9 cellular contexts compared by ENCODE assay signal in genomic region chr22:46587492-46588278, GRCh38. TPM values are rescaled to one million over a fixed set of nuclear protein-coding genes. Genes with fewer than 3 reads are reported as not detected.
DNase-seq lines count a peak whose midpoint lies in the region; ATAC-seq and TF ChIP-seq lines count a peak whose summit lies in the region.
"Had no signal": no experiment of that assay in that cellular context is flagged by ENCODE, and none has a peak within 500 bp of the region (broad histone marks: within the 10 kb centered on the region; RNA-seq: fewer than 3 reads in every experiment).

No MANE protein-coding gene starts in this region.

- peak in 1 of 2 donors; percentile 18 for TF ChIP-seq EP300 in tibial nerve (IDR thresholded peaks at IDR 0.05)

- WGBS in tibial nerve, 2 donors = 66 to 70% methylated on average over 19 to 21 of the region's 21 CpGs

- H3K27ac ChIP-seq in Karpas-422 (ENCODE audit: low read length) (peak overlapping the region; percentile 75), coronary artery (no peak overlapping the region), tibial nerve (peak overlapping the region in 3 of 4 donors; percentile 58 to 81 (median 72))

- H2AFZ ChIP-seq in Karpas-422 (ENCODE audit: low read length) = no peak overlapping the region

- peaks cover 5% of the 10 kb centered on the region; the same call in 1 of the 2 replicates for H4K20me1 ChIP-seq in Karpas-422 (ENCODE audit: insufficient read depth, low read depth, low read length)

- TF ChIP-seq POLR2A in tibial nerve (IDR thresholded peaks at IDR 0.05) = no peak

- POLR2A ChIA-PET in GM10248 (lab: Yijun Ruan, JAX) = no interaction called here

- H3K9me2 ChIP-seq in Karpas-422 (replicated peaks; ENCODE audit: insufficient read depth, low read length) = no peaks in the 10 kb centered on the region

- H3K9me3 ChIP-seq in Karpas-422 (ENCODE audit: low read length) (no peaks in the 10 kb centered on the region), tibial nerve (no peaks in the 10 kb centered on the region)
- H3K9me3 ChIP-seq: upper lobe of left lung had no signal

- H3K27me3 ChIP-seq in Karpas-422 (ENCODE audit: low read length) (no peaks in the 10 kb centered on the region), tibial nerve (no peaks in the 10 kb centered on the region)
- H3K27me3 ChIP-seq: upper lobe of left lung had no signal

- CTCF ChIA-PET in GM10248 (lab: Yijun Ruan, JAX) = interaction anchor here (2.0 kb wide), 1 partner anchor 24 kb away, joined by 9 read pairs; no protein-coding TSS in a partner anchor

- ATAC-seq in GM19463 (IDR thresholded peaks at IDR 0.05; ENCODE audit: unreplicated experiment) = peak; percentile 72

- H3K4me1 ChIP-seq in Karpas-422 (ENCODE audit: low read length) (peaks cover 52% of the 10 kb centered on the region), tibial nerve (peaks cover 0 to 79% (median 26%) of the 10 kb centered on the region in 4 donors)

- peak overlapping the region; percentile 70 for H3K4me2 ChIP-seq in Karpas-422 (ENCODE audit: low read depth, low read length, poor library complexity, severe bottlenecking)

- peak; percentile 85 for DNase-seq in GM10248 (ENCODE audit: extremely low spot score)
- DNase-seq in Karpas-422 = peak; percentile 94
- no peak for DNase-seq in coronary artery (ENCODE audit: low spot score)
- DNase-seq in tibial nerve (ENCODE audit: low spot score in 2 of 2) = no peak
- DNase-seq in NCI-H526 treated with DMSO at 0.1 percent for 48 hours (lab: John Stamatoyannopoulos, UW) = no peak
- DNase-seq in H4 (ENCODE audit: low spot score) = no peak
- DNase-seq in NCI-H1436 (lab: John Stamatoyannopoulos, UW) = no peak

- no peaks in the 10 kb centered on the region for H3K36me3 ChIP-seq in Karpas-422 (ENCODE audit: insufficient read depth, low read length)
- no peaks in the 10 kb centered on the region for H3K36me3 ChIP-seq in tibial nerve
- H3K36me3 ChIP-seq: upper lobe of left lung had no signal

- TF ChIP-seq CTCF in GM10248 (IDR thresholded peaks at IDR 0.05; ENCODE audit: control extremely low read depth, extremely low read depth, low read depth, missing control alignments) = no peak
- TF ChIP-seq CTCF in coronary artery (IDR thresholded peaks at IDR 0.05) = no peak
- no peak for TF ChIP-seq CTCF in tibial nerve (IDR thresholded peaks at IDR 0.05)

- peak overlapping the region; percentile 53; the same call in 1 of the 2 replicates for H3K4me3 ChIP-seq in Karpas-422 (ENCODE audit: low read length)
- H3K4me3 ChIP-seq in coronary artery = peak overlapping the region; percentile 6
- peak overlapping the region in 1 of 4 donors; percentile 4 for H3K4me3 ChIP-seq in tibial nerve
- H3K4me3 ChIP-seq: upper lobe of left lung had no signal

- no peaks in the 10 kb centered on the region for H3K79me2 ChIP-seq in Karpas-422 (ENCODE audit: low read length)

- peak overlapping the region; percentile 59 for H3K9ac ChIP-seq in Karpas-422 (ENCODE audit: low read length)

RNA-seq across cellular contexts. Expression of gene GRAMD4, which starts 32.5 kb away (rescaled TPM):
- total RNA-seq in Karpas-422 (2014; rRNA removed; shearing (Covaris generic); ENCODE audit: low replicate concordance) = 29.0 and 43.1 TPM in 2 replicates
- 100 to 1,000 TPM in 1 of 4 donors, 10 to 100 TPM in 3; 18.2 to 299 (median 54.3) TPM for total RNA-seq in tibial nerve
- 3.2 and 25.4 TPM in 2 replicates for total RNA-seq in H4 (2014; rRNA removed; shearing (Covaris generic))

RNA-seq across cellular contexts. Expression of gene CELSR1, which starts 50.3 kb away (rescaled TPM):
- total RNA-seq in Karpas-422 (2014; rRNA removed; shearing (Covaris generic); ENCODE audit: low replicate concordance) = 0.11 and 0.51 TPM in 2 replicates
- 1 to 10 TPM; 1.0 to 5.9 (median 2.6) TPM for total RNA-seq in tibial nerve
- 5.7 and 12.7 TPM in 2 replicates for total RNA-seq in H4 (2014; rRNA removed; shearing (Covaris generic))

Comparison
In these comparisons a context has a peak if more than half of its experiments do, and no peak if none do; other contexts are left out.
1. DNase-seq: peak in GM10248 (single experiment) and Karpas-422 (single experiment); none in coronary artery (single experiment), tibial nerve (0 of 2), NCI-H526 treated with DMSO at 0.1 percent for 48 hours (single experiment), H4 (single experiment) and NCI-H1436 (single experiment).
2. H3K27ac ChIP-seq: peak in Karpas-422 (single experiment) and tibial nerve (3 of 4); none in coronary artery (0 of 2).